13 cellular contexts compared by ENCODE assay signal in genomic region chr6:166720859-166721258, GRCh38.
DNase-seq lines count a peak whose midpoint lies in the region; ATAC-seq and TF ChIP-seq lines count a peak whose summit lies in the region.
"Had no signal": no experiment of that assay in that cellular context is flagged by ENCODE, and none has a peak within 500 bp of the region (broad histone marks: within the 10 kb centered on the region; RNA-seq: fewer than 3 reads in every experiment).

No MANE protein-coding gene starts in this region.

- intact Hi-C loops in upper lobe of right lung (cut with DNase I), result no loop called here

- H3K4me3 ChIP-seq in RWPE2 (ENCODE audit: severe bottlenecking) (no peak overlapping the region), epithelial cell of esophagus (ENCODE audit: low read length) (no peak overlapping the region), upper lobe of right lung (no peak overlapping the region), H7 (ENCODE audit: insufficient read depth, low read depth, low read length) (no peak overlapping the region)
- H3K4me3 ChIP-seq: GM23248 had no signal

- ATAC-seq in RWPE2 (ENCODE audit: low read depth) (peak; percentile 42; the same call in 1 of the 3 replicates), upper lobe of right lung (peak; percentile 39), HG02623 (IDR thresholded peaks at IDR 0.05; ENCODE audit: unreplicated experiment) (no peak)

- no peaks in the 10 kb centered on the region for H3K27me3 ChIP-seq in RWPE2 (ENCODE audit: insufficient read depth, poor library complexity, severe bottlenecking)
- H3K27me3 ChIP-seq in upper lobe of right lung, result no peaks in the 10 kb centered on the region
- no peaks in the 10 kb centered on the region for H3K27me3 ChIP-seq in H7 (ENCODE audit: control insufficient read depth, insufficient read depth, low read length)
- H3K27me3 ChIP-seq: BE2C had no signal

- H3K9me3 ChIP-seq in RWPE2 (ENCODE audit: severe bottlenecking), result no peaks in the 10 kb centered on the region
- no peaks in the 10 kb centered on the region for H3K9me3 ChIP-seq in upper lobe of right lung
- H3K9me3 ChIP-seq: BE2C had no signal

- TF ChIP-seq CTCF in RWPE2 (IDR thresholded peaks at IDR 0.05; ENCODE audit: poor library complexity, severe bottlenecking) (no peak), epithelial cell of esophagus (IDR thresholded peaks at IDR 0.05; ENCODE audit: insufficient read depth, low read depth, low read length, missing control alignments) (no peak), upper lobe of right lung (IDR thresholded peaks at IDR 0.05) (no peak)

- no peak overlapping the region for H3K27ac ChIP-seq in RWPE2 (ENCODE audit: poor library complexity, severe bottlenecking)
- no peak overlapping the region for H3K27ac ChIP-seq in upper lobe of right lung
- H3K27ac ChIP-seq: C4-2B, GM23248 had no signal

- H3K36me3 ChIP-seq in RWPE2 (ENCODE audit: low read depth) (no peaks in the 10 kb centered on the region), upper lobe of right lung (no peaks in the 10 kb centered on the region), H7 (replicated peaks; ENCODE audit: control insufficient read depth, insufficient read depth, low read length) (no peaks in the 10 kb centered on the region)
- H3K36me3 ChIP-seq: BE2C had no signal

- DNase-seq in RWPE2 (ENCODE audit: low spot score), result no peak
- peak; percentile 16 for DNase-seq in epithelial cell of esophagus (ENCODE audit: low read depth)
- DNase-seq in left kidney (ENCODE audit: low read depth, low spot score), result peak; percentile 24
- no peak for DNase-seq in upper lobe of right lung
- no peak for DNase-seq in NCI-H345 (lab: John Stamatoyannopoulos, UW)
- no peak for DNase-seq in H7
- DNase-seq: BE2C; CD4-positive, alpha-beta memory T cell; DND-41; GF-D8 had no signal

- H3K4me1 ChIP-seq in RWPE2 (ENCODE audit: insufficient read depth, poor library complexity, severe bottlenecking), result no peaks in the 10 kb centered on the region
- H3K4me1 ChIP-seq in upper lobe of right lung, result no peaks in the 10 kb centered on the region

Comparison
In these comparisons a context has a peak if more than half of its experiments do, and no peak if none do; other contexts are left out.
1. DNase-seq: peak in epithelial cell of esophagus (single experiment) and left kidney (single experiment); none in RWPE2 (single experiment), upper lobe of right lung (single experiment), NCI-H345 (single experiment) and H7 (single experiment).